13 cellular contexts compared by ENCODE assay signal in genomic region chr4:14853186-14853946, GRCh38.
DNase-seq lines count a peak whose midpoint lies in the region; ATAC-seq and TF ChIP-seq lines count a peak whose summit lies in the region.
"Had no signal": no experiment of that assay in that cellular context is flagged by ENCODE, and none has a peak within 500 bp of the region (broad histone marks: within the 10 kb centered on the region; RNA-seq: fewer than 3 reads in every experiment).

No MANE protein-coding gene starts in this region.

- H3K36me3 ChIP-seq in gastroesophageal sphincter (no peaks in the 10 kb centered on the region), aorta (ENCODE audit: control insufficient read depth in 1 of 2, insufficient read depth in 2 of 2, low read length in 1 of 2) (no peaks in the 10 kb centered on the region), H7 (replicated peaks; ENCODE audit: control insufficient read depth, insufficient read depth, low read length) (no peaks in the 10 kb centered on the region)

- H3K4me3 ChIP-seq in astrocyte of the cerebellum (ENCODE audit: low read depth, low read length) (no peak overlapping the region), gastroesophageal sphincter (no peak overlapping the region), aorta (ENCODE audit: low read length in 2 of 2) (no peak overlapping the region), H7 (ENCODE audit: insufficient read depth, low read depth, low read length) (no peak overlapping the region)

- intact Hi-C loops in aorta (cut with DNase I), result loop anchor here in 1 of 2 donors (10.0 kb wide), 2 partner anchors 61 to 151 kb away; partner anchors contain the start of gene CPEB2

- TF ChIP-seq EP300 in gastroesophageal sphincter (IDR thresholded peaks at IDR 0.05), result no peak

- peak; percentile 45 for DNase-seq in HS-27A (ENCODE audit: low read depth)
- peak; percentile 55 for DNase-seq in astrocyte of the cerebellum (ENCODE audit: low read depth)
- no peak for DNase-seq in aorta
- no peak for DNase-seq in NCI-H2029 (lab: John Stamatoyannopoulos, UW)
- DNase-seq in stimulated activated naive CD8-positive, alpha-beta T cell treated with anti-CD3 and anti-CD28 coated beads, Interleukin-15, Interleukin-2, amounts not matched to agents 100 U/mL and 50 U/mL, for 24 hours, result no peak
- DNase-seq in H7, result no peak
- DNase-seq: activated B cell treated with CpG ODN at 0.5 μM for 24 hours, DMS153, KBM-7, NCI-H2171 treated with DMSO at 0.1 percent for 48 hours, RPMI8226 had no signal

- H3K9me3 ChIP-seq in gastroesophageal sphincter (no peaks in the 10 kb centered on the region), aorta (ENCODE audit: control insufficient read depth, low read length) (peaks cover 2% of the 10 kb centered on the region)

- in situ Hi-C loops in astrocyte of the cerebellum (cut with HindIII; ENCODE audit: low sequenced_read_pairs), result no loop called here

- no peak for TF ChIP-seq POLR2A in gastroesophageal sphincter (IDR thresholded peaks at IDR 0.05)

- ATAC-seq in gastroesophageal sphincter (no peak), aorta (ENCODE audit: low FRiP score) (peak; percentile 66)
- ATAC-seq in stimulated activated naive CD8-positive, alpha-beta T cell treated with anti-CD3 and anti-CD28 coated beads, Interleukin-15, Interleukin-2, amounts not matched to agents 100 U/mL and 50 U/mL, for 24 hours, result no peak
- ATAC-seq: activated T-helper 17 cell treated with anti-CD3 and anti-CD28 coated beads, Interleukin-2, amount 50 U/mL, for 72 hours had no signal

- H3K27me3 ChIP-seq in gastroesophageal sphincter (no peaks in the 10 kb centered on the region), aorta (ENCODE audit: control insufficient read depth in 1 of 2, insufficient read depth in 2 of 2, low read length in 1 of 2) (no peaks in the 10 kb centered on the region), H7 (ENCODE audit: control insufficient read depth, insufficient read depth, low read length) (no peaks in the 10 kb centered on the region)

- no peak for TF ChIP-seq CTCF in astrocyte of the cerebellum (IDR thresholded peaks at IDR 0.05; ENCODE audit: low read depth, low read length, missing control alignments)
- no peak for TF ChIP-seq CTCF in gastroesophageal sphincter (IDR thresholded peaks at IDR 0.05)

- peak overlapping the region in 3 of 4 donors; percentile 28 to 57 (median 44) for H3K27ac ChIP-seq in gastroesophageal sphincter
- H3K27ac ChIP-seq in aorta (ENCODE audit: low read depth in 1 of 2, low read length in 2 of 2), result no peak overlapping the region

- WGBS in gastroesophageal sphincter (ENCODE audit: low coverage in 1 of 2), 2 donors, result 73 to 79% methylated on average over 2 of the region's 2 CpGs
- WGBS in aorta, 2 donors, result 71 to 77% methylated on average over 2 of the region's 2 CpGs

- H3K4me1 ChIP-seq in gastroesophageal sphincter, result peaks cover 5 to 23% (median 7%) of the 10 kb centered on the region in 3 donors
- H3K4me1 ChIP-seq in aorta (ENCODE audit: control insufficient read depth in 1 of 2, insufficient read depth in 2 of 2, low read length in 2 of 2), result peaks cover 2 to 3% of the 10 kb centered on the region in 2 donors

Comparison
In these comparisons a context has a peak if more than half of its experiments do, and no peak if none do; other contexts are left out.
1. DNase-seq: peak in HS-27A (single experiment) and astrocyte of the cerebellum (single experiment); none in aorta (0 of 2), NCI-H2029 (single experiment), stimulated activated naive CD8-positive, alpha-beta T cell treated with anti-CD3 and anti-CD28 coated beads, Interleukin-15, Interleukin-2, amounts not matched to agents 100 U/mL and 50 U/mL, for 24 hours (single experiment) and H7 (single experiment).
2. H3K27ac ChIP-seq: peak in gastroesophageal sphincter (3 of 4); none in aorta (0 of 2).